ENCODE assay signal across 8 cellular contexts in genomic region chr15:75646944-75647364, GRCh38. TPM values are rescaled to one million over a fixed set of nuclear protein-coding genes. Genes with fewer than 3 reads are reported as not detected.
DNase-seq lines count a peak whose midpoint lies in the region; ATAC-seq, FAIRE-seq and TF ChIP-seq lines count a peak whose summit lies in the region.

No MANE protein-coding gene starts in this region.

- no peak overlapping the region for H3K18ac ChIP-seq in H1 (ENCODE audit: extremely low read depth, low read length)

- no peaks in the 10 kb centered on the region for H3K9me3 ChIP-seq in H1 (ENCODE audit: insufficient read depth in 2 of 2, low read depth in 1 of 2, low read length in 1 of 2)

- peak overlapping the region; percentile 6 for H3K14ac ChIP-seq in H1 (ENCODE audit: insufficient read length)

- peaks cover 0 to 2% (median 0%) of the 10 kb centered on the region in 3 donors for H3K36me3 Mint-ChIP-seq in naive thymus-derived CD8-positive, alpha-beta T cell

- H3K23me2 ChIP-seq in H1 (ENCODE audit: low read depth, low read length) = peaks cover 10% of the 10 kb centered on the region; the same call in 1 of the 2 replicates

- WGBS in H1 (ENCODE audit: extremely low coverage in 1 of 2, insufficient coverage in 1 of 2, insufficient read length in 1 of 2, insufficient replicate concordance in 2 of 2, low coverage in 1 of 2, low lambda C conversion rate in 2 of 2, missing lambda C conversion rate in 1 of 2), 2 experiments = 9% methylated on average over 19 of the region's 26 CpGs; no CpG with 5 or more reads in 1 of the 2 experiments

- peak overlapping the region; percentile 11; the same call in 1 of the 2 replicates for H2AK5ac ChIP-seq in H1 (ENCODE audit: low read depth, low read length)

- H3K79me1 ChIP-seq in H1 (ENCODE audit: low read depth, low read length) = peaks cover 10% of the 10 kb centered on the region

- 0 out of 2 replicates have a peak overlapping the region, but pooled peaks have one; percentile 98 for H2BK5ac ChIP-seq in H1 (ENCODE audit: low read depth, low read length)

- peak overlapping the region in 3 of 4 experiments; percentile 75 to 90 (median 82); a peak in 5 of 7 replicates for H3K9ac ChIP-seq in H1 (replicated peaks in 1 of 4; ENCODE audit: extremely low read depth in 1 of 4, low read depth in 3 of 4, low read length in 3 of 4)

- peaks cover 12 to 37% (median 33%) of the 10 kb centered on the region in 4 donors for H3K4me1 Mint-ChIP-seq in naive thymus-derived CD8-positive, alpha-beta T cell

- H3K36me3 ChIP-seq in H1 (ENCODE audit: control insufficient read depth in 2 of 4, insufficient read depth in 4 of 4, low read length in 3 of 4) = peaks cover 0 to 14% (median 0%) of the 10 kb centered on the region in 4 experiments; a peak in 3 of 8 replicates

- DNase-seq in NCI-H2227 (lab: John Stamatoyannopoulos, UW; ENCODE audit: unreplicated experiment) = peak; percentile 7
- no peak for DNase-seq in NCI-H2227 treated with DMSO at 0.1 percent for 48 hours (lab: John Stamatoyannopoulos, UW)
- DNase-seq in RPMI8226 = peak; percentile 34
- peak in 1 of 2 experiments; percentile 61 for DNase-seq in H1 (ENCODE audit: low read depth in 1 of 2, low spot score in 2 of 2)
- peak in 3 of 10 donors; percentile 10 to 11 (median 11) for DNase-seq in naive thymus-derived CD8-positive, alpha-beta T cell
- DNase-seq in NCI-H187 (lab: John Stamatoyannopoulos, UW) = no peak
- no peak for DNase-seq in A172 (ENCODE audit: low spot score)

- POLR2A ChIA-PET in H1 (lab: Charles Lee; ENCODE audit: partially characterized antibody) = interaction anchor here (0.8 to 5.5 kb wide), 15 partner anchors 8 to 280 kb away, joined by 3 to 41 read pairs (median 5); partner anchors contain the start of genes IMP3, MAN2C1, PTPN9 and SIN3A
- POLR2A ChIA-PET in naive thymus-derived CD8-positive, alpha-beta T cell (lab: Charles Lee) = interaction anchor here (0.5 to 2.4 kb wide), 8 partner anchors 9 to 299 kb away, joined by 4 to 13 read pairs (median 11); partner anchors contain the start of genes MAN2C1, SIN3A and SNUPN

- CTCF ChIA-PET in H1 (lab: Charles Lee; ENCODE audit: partially characterized antibody) = interaction anchor here (0.8 to 2.8 kb wide), 14 partner anchors 9 to 194 kb away, joined by 3 to 13 read pairs (median 4); no protein-coding TSS in a partner anchor

- TF ChIP-seq RAD21 in H1 (IDR thresholded peaks at IDR 0.05 in 1 of 2, conservative IDR thresholded peaks at IDR 0.05 in 1 of 2; ENCODE audit: low read depth in 2 of 2, low read length in 2 of 2) = no peak

- peaks cover 0 to 34% of the 10 kb centered on the region in 2 experiments; a peak in 3 of 4 replicates for H3K79me2 ChIP-seq in H1 (ENCODE audit: control insufficient read depth in 1 of 2, insufficient read depth in 2 of 2, low read length in 2 of 2)

- peak overlapping the region; percentile 62 for H3K56ac ChIP-seq in H1 (replicated peaks; ENCODE audit: insufficient read length, low read depth, low read length)

- peak overlapping the region; percentile 79 to 92 (median 87) for H3K4me3 Mint-ChIP-seq in naive thymus-derived CD8-positive, alpha-beta T cell

- no peaks in the 10 kb centered on the region for H3K9me3 Mint-ChIP-seq in naive thymus-derived CD8-positive, alpha-beta T cell

- no peak overlapping the region for H3K23ac ChIP-seq in H1 (ENCODE audit: insufficient read length)

- peak overlapping the region; percentile 3; the same call in 1 of the 2 replicates for H2AFZ ChIP-seq in H1 (ENCODE audit: low read length)

- peaks cover 0 to 14% (median 10%) of the 10 kb centered on the region in 4 experiments; a peak in 6 of 7 replicates for H3K27me3 ChIP-seq in H1 (replicated peaks in 1 of 4; ENCODE audit: control insufficient read depth in 3 of 4, extremely low read depth in 1 of 4, insufficient read depth in 3 of 4, low read length in 3 of 4)

- no peak for TF ChIP-seq CTCF in H1 (IDR thresholded peaks at IDR 0.05; ENCODE audit: control extremely low read depth in 1 of 3, insufficient read depth in 1 of 3, low read depth in 1 of 3, low read length in 3 of 3)

- peaks cover 9 to 25% (median 16%) of the 10 kb centered on the region in 4 experiments for H3K4me1 ChIP-seq in H1 (replicated peaks in 1 of 4; ENCODE audit: control insufficient read depth in 3 of 4, insufficient read depth in 4 of 4, low read length in 3 of 4)

- peak overlapping the region; percentile 93 to 100 for H3K4me2 ChIP-seq in H1 (ENCODE audit: insufficient read depth in 1 of 2, low read depth in 2 of 2, low read length in 2 of 2)

- H2BK120ac ChIP-seq in H1 (replicated peaks; ENCODE audit: low read depth, low read length) = no peak overlapping the region

- no peak overlapping the region for H3K27ac ChIP-seq in H1 (ENCODE audit: low read depth, low read length)

- peak overlapping the region; percentile 7; the same call in 1 of the 2 replicates for H2BK15ac ChIP-seq in H1 (ENCODE audit: low read length)

- H3K4me3 ChIP-seq in H1 (ENCODE audit: extremely low read depth in 1 of 4, insufficient read depth in 2 of 4, low read depth in 3 of 4, low read length in 4 of 4) = peak overlapping the region; percentile 63 to 90 (median 72)

- H3K4ac ChIP-seq in H1 (replicated peaks; ENCODE audit: insufficient read length, low read depth, low read length) = no peak overlapping the region

- peak; percentile 25 to 31 for ATAC-seq in naive thymus-derived CD8-positive, alpha-beta T cell
- ATAC-seq in HG03025 (IDR thresholded peaks at IDR 0.05; ENCODE audit: low FRiP score, unreplicated experiment) = no peak

- H2BK20ac ChIP-seq in H1 (ENCODE audit: low read length) = no peak overlapping the region

- H2BK12ac ChIP-seq in H1 (ENCODE audit: low read depth, low read length) = peak overlapping the region; percentile 6; the same call in 1 of the 2 replicates

- no peak for TF ChIP-seq POLR2A in H1 (IDR thresholded peaks at IDR 0.05; ENCODE audit: control extremely low read depth in 1 of 2, low read depth in 2 of 2, low read length in 2 of 2)

- no peak overlapping the region for H4K5ac ChIP-seq in H1 (ENCODE audit: insufficient read length, low read depth, low read length)

- H4K8ac ChIP-seq in H1 (ENCODE audit: extremely low read depth, insufficient read depth, low read length) = peak overlapping the region; percentile 64

- no peak for FAIRE-seq in H1 (lab: Jason Lieb, UNC)

- no peaks in the 10 kb centered on the region for H3K27me3 Mint-ChIP-seq in naive thymus-derived CD8-positive, alpha-beta T cell

- peaks cover 0 to 8% of the 10 kb centered on the region in 2 experiments for H4K20me1 ChIP-seq in H1 (replicated peaks in 1 of 2; ENCODE audit: control insufficient read depth in 1 of 2, insufficient read depth in 2 of 2, low read length in 2 of 2)

- H3K27ac Mint-ChIP-seq in naive thymus-derived CD8-positive, alpha-beta T cell = peak overlapping the region in 9 of 10 donors; percentile 49 to 83 (median 78)

- peak overlapping the region; percentile 32 for H4K91ac ChIP-seq in H1 (replicated peaks; ENCODE audit: insufficient read length, low read length)

- no peak for TF ChIP-seq EP300 in H1 (IDR thresholded peaks at IDR 0.05; ENCODE audit: borderline replicate concordance in 1 of 2, low read depth in 2 of 2, low read length in 2 of 2)

TF ChIP-seq in H1, 55 proteins besides CTCF, POLR2A, EP300 and RAD21 (continues in another document):
- TF ChIP-seq RFX5 (IDR thresholded peaks at IDR 0.05; ENCODE audit: borderline replicate concordance, low read depth, low read length) = no peak
- peak; percentile 53; the same call in 1 of the 2 replicates for TF ChIP-seq SUZ12 (IDR thresholded peaks at IDR 0.05; ENCODE audit: low read length)

RNA-seq across cellular contexts. Expression of gene SNX33, which starts 0.8 kb away (rescaled TPM):
- total RNA-seq in H1 (2021; fragmentation: NEBNext Ultra II Directional; extraction: Animal tissue kit (Norgen Biotek cat#: 25700)) = 22.9 and 24.8 TPM in 2 replicates
- 14.3 and 15.7 TPM in 2 replicates for polyA plus RNA-seq in H1 (2011; rRNA removed)
- polyA plus RNA-seq in H1 (2011; cell fraction: cytosol; rRNA removed) = 11.5 TPM
- polyA plus RNA-seq in H1 (2011; cell fraction: nucleus; rRNA removed) = 25.7 TPM
- 17.5 to 20.7 TPM (median 18.6 TPM) in 4 replicates for polyA plus RNA-seq in H1 (2012, experiment 1 of 2)
- polyA plus RNA-seq in H1 (2012, experiment 2 of 2) = 13.9 TPM
- 10.5 TPM for polyA plus RNA-seq in H1 (2013, experiment 1 of 2)
- polyA plus RNA-seq in H1 (2013, experiment 2 of 2) = 11.4 TPM
- 21.0 and 25.5 TPM in 2 replicates for polyA minus RNA-seq in H1 (2011; rRNA and poly(A)+ RNA removed)
- polyA minus RNA-seq in H1 (2011; cell fraction: cytosol; rRNA and poly(A)+ RNA removed) = 17.4 TPM
- 21.6 TPM for polyA minus RNA-seq in H1 (2011; cell fraction: nucleus; rRNA and poly(A)+ RNA removed)
- 1 to 10 TPM; 1.7 TPM for total RNA-seq in naive thymus-derived CD8-positive, alpha-beta T cell
- polyA plus RNA-seq in naive thymus-derived CD8-positive, alpha-beta T cell = under 1 TPM; 0.05 to 0.44 (median 0.30) TPM
- 9.3 and 14.1 TPM in 2 replicates for total RNA-seq in A172 (2014; rRNA removed; shearing (Covaris generic))

RNA-seq across cellular contexts. Expression of gene IMP3, which starts 6.9 kb away (rescaled TPM):
- total RNA-seq in H1 (2021; fragmentation: NEBNext Ultra II Directional; extraction: Animal tissue kit (Norgen Biotek cat#: 25700)) = 114 and 122 TPM in 2 replicates
- 273 and 278 TPM in 2 replicates for polyA plus RNA-seq in H1 (2011; rRNA removed)
- polyA plus RNA-seq in H1 (2011; cell fraction: cytosol; rRNA removed) = 193 TPM
- 91.6 TPM for polyA plus RNA-seq in H1 (2011; cell fraction: nucleus; rRNA removed)
- 105 to 122 TPM (median 110 TPM) in 4 replicates for polyA plus RNA-seq in H1 (2012, experiment 1 of 2)
- polyA plus RNA-seq in H1 (2012, experiment 2 of 2) = 139 TPM
- 117 TPM for polyA plus RNA-seq in H1 (2013, experiment 1 of 2)
- polyA plus RNA-seq in H1 (2013, experiment 2 of 2) = 117 TPM
- polyA minus RNA-seq in H1 (2011; rRNA and poly(A)+ RNA removed) = 22.0 and 25.5 TPM in 2 replicates
- 48.7 TPM for polyA minus RNA-seq in H1 (2011; cell fraction: cytosol; rRNA and poly(A)+ RNA removed)
- polyA minus RNA-seq in H1 (2011; cell fraction: nucleus; rRNA and poly(A)+ RNA removed) = 73.3 TPM
- 10 to 100 TPM; 94.3 to 95.7 TPM for total RNA-seq in naive thymus-derived CD8-positive, alpha-beta T cell
- polyA plus RNA-seq in naive thymus-derived CD8-positive, alpha-beta T cell = 100 to 1,000 TPM; 199 to 256 (median 238) TPM
- 103 and 141 TPM in 2 replicates for total RNA-seq in A172 (2014; rRNA removed; shearing (Covaris generic))

RNA-seq across cellular contexts. Expression of gene SNUPN, which starts 21.4 kb away (rescaled TPM):
- 26.2 and 28.2 TPM in 2 replicates for total RNA-seq in H1 (2021; fragmentation: NEBNext Ultra II Directional; extraction: Animal tissue kit (Norgen Biotek cat#: 25700))
- polyA plus RNA-seq in H1 (2011; rRNA removed) = 11.6 and 13.3 TPM in 2 replicates
- polyA plus RNA-seq in H1 (2011; cell fraction: cytosol; rRNA removed) = 20.3 TPM
- polyA plus RNA-seq in H1 (2011; cell fraction: nucleus; rRNA removed) = 10.2 TPM
- polyA plus RNA-seq in H1 (2012, experiment 1 of 2) = 20.2 to 23.4 TPM (median 22.0 TPM) in 4 replicates
- 8.5 TPM for polyA plus RNA-seq in H1 (2012, experiment 2 of 2)
- 22.4 TPM for polyA plus RNA-seq in H1 (2013, experiment 1 of 2)
- polyA plus RNA-seq in H1 (2013, experiment 2 of 2) = 21.5 TPM
- polyA minus RNA-seq in H1 (2011; rRNA and poly(A)+ RNA removed) = 14.8 and 20.1 TPM in 2 replicates
- 10.3 TPM for polyA minus RNA-seq in H1 (2011; cell fraction: cytosol; rRNA and poly(A)+ RNA removed)
- 15.0 TPM for polyA minus RNA-seq in H1 (2011; cell fraction: nucleus; rRNA and poly(A)+ RNA removed)
- 10 to 100 TPM; 22.8 to 25.0 TPM for total RNA-seq in naive thymus-derived CD8-positive, alpha-beta T cell
- polyA plus RNA-seq in naive thymus-derived CD8-positive, alpha-beta T cell = 10 to 100 TPM; 20.1 to 33.7 (median 21.7) TPM
- total RNA-seq in A172 (2014; rRNA removed; shearing (Covaris generic)) = 39.3 and 53.6 TPM in 2 replicates

Comparison
In these comparisons a context has a peak if more than half of its experiments do, and no peak if none do; other contexts are left out.
1. DNase-seq: peak in NCI-H2227 (single experiment) and RPMI8226 (single experiment); none in NCI-H2227 treated with DMSO at 0.1 percent for 48 hours (single experiment), NCI-H187 (0 of 2) and A172 (single experiment).